ENCODE assay signal across 10 cellular contexts in genomic region chr12:124386059-124386458, GRCh38.
DNase-seq lines count a peak whose midpoint lies in the region; ATAC-seq and TF ChIP-seq lines count a peak whose summit lies in the region.
"Had no signal": no experiment of that assay in that cellular context is flagged by ENCODE, and none has a peak within 500 bp of the region (broad histone marks: within the 10 kb centered on the region; RNA-seq: fewer than 3 reads in every experiment).

No MANE protein-coding gene starts in this region.

- H3K4me2 ChIP-seq in GM23248 (ENCODE audit: unreplicated experiment) (peak overlapping the region; percentile 96), skeletal muscle satellite cell (ENCODE audit: low read length) (peak overlapping the region; percentile 99)

- in situ Hi-C loops in GM23248 (cut with MboI): no loop called here

- H3K4me3 ChIP-seq in GM23248 (peak overlapping the region; percentile 95), adrenal gland (peak overlapping the region in 1 of 4 donors; percentile 75), right atrium auricular region (peak overlapping the region in 1 of 2 donors; percentile 60), skeletal muscle satellite cell (ENCODE audit: low read length) (peak overlapping the region; percentile 96), lower leg skin (ENCODE audit: low read depth, poor library complexity, severe bottlenecking) (no peak overlapping the region)

- no peaks in the 10 kb centered on the region for H4K20me1 ChIP-seq in GM23248 (ENCODE audit: insufficient read depth)

- H2AFZ ChIP-seq in GM23248: no peak overlapping the region

- intact Hi-C loops in adrenal gland (cut with DNase I) (no loop called here), lower leg skin (cut with DNase I; ENCODE audit: low total_unique reads) (no loop called here)

- H3K4me1 ChIP-seq in GM23248 (ENCODE audit: insufficient read depth) (peaks cover 42% of the 10 kb centered on the region), adrenal gland (replicated peaks in 1 of 2) (peaks cover 53 to 74% of the 10 kb centered on the region in 2 donors), right atrium auricular region (peaks cover 0 to 80% of the 10 kb centered on the region in 2 donors), skeletal muscle satellite cell (ENCODE audit: control insufficient read depth, insufficient read depth, low read length) (peaks cover 70% of the 10 kb centered on the region)

- H3K79me2 ChIP-seq in GM23248 (ENCODE audit: insufficient read depth): peaks cover 75% of the 10 kb centered on the region

- no peaks in the 10 kb centered on the region for H3K27me3 ChIP-seq in GM23248 (replicated peaks; ENCODE audit: insufficient read depth)
- H3K27me3 ChIP-seq in adrenal gland: no peaks in the 10 kb centered on the region
- H3K27me3 ChIP-seq in right atrium auricular region: no peaks in the 10 kb centered on the region
- no peaks in the 10 kb centered on the region for H3K27me3 ChIP-seq in skeletal muscle satellite cell (ENCODE audit: control insufficient read depth, insufficient read depth, low read length)

- peak overlapping the region; percentile 99 for H3K9ac ChIP-seq in GM23248
- H3K9ac ChIP-seq in skeletal muscle satellite cell (ENCODE audit: low read depth, low read length): peak overlapping the region; percentile 81

- TF ChIP-seq CTCF in adrenal gland (IDR thresholded peaks at IDR 0.05) (no peak), right atrium auricular region (IDR thresholded peaks at IDR 0.05) (no peak), lower leg skin (IDR thresholded peaks at IDR 0.05) (no peak)

- H3K27ac ChIP-seq in GM23248 (peak overlapping the region; percentile 94), adrenal gland (peak overlapping the region in 4 of 5 donors; percentile 47 to 100 (median 98)), right atrium auricular region (peak overlapping the region; percentile 91 to 94)

- peaks cover 47% of the 10 kb centered on the region for H3F3A ChIP-seq in GM23248 (ENCODE audit: insufficient read depth)

- no peak for ATAC-seq in esophagus mucosa
- no peak for ATAC-seq in HG03159 (IDR thresholded peaks at IDR 0.05; ENCODE audit: unreplicated experiment)
- ATAC-seq: activated T-cell treated with anti-CD3 and anti-CD28 coated beads, Interleukin-2, amount 50 U/mL, for 72 hours had no signal

- TF ChIP-seq POLR2A in adrenal gland (IDR thresholded peaks at IDR 0.05) (no peak), lower leg skin (IDR thresholded peaks at IDR 0.05) (no peak)

- 13 to 15% methylated on average over 17 of the region's 17 CpGs for WGBS in GM23248 (ENCODE audit: low coverage in 1 of 2, low lambda C conversion rate in 2 of 2, missing lambda C conversion rate in 2 of 2), 2 experiments
- WGBS in adrenal gland, 4 donors: 30 to 59% (median 50%) methylated on average over 16 to 17 of the region's 17 CpGs
- 44 to 59% methylated on average over 17 of the region's 17 CpGs for WGBS in lower leg skin, 2 donors

- no peaks in the 10 kb centered on the region for H3K9me2 ChIP-seq in GM23248 (ENCODE audit: insufficient read depth)

- H3K9me3 ChIP-seq in GM23248 (ENCODE audit: low read depth) (no peaks in the 10 kb centered on the region), adrenal gland (replicated peaks in 1 of 3) (no peaks in the 10 kb centered on the region), right atrium auricular region (no peaks in the 10 kb centered on the region), skeletal muscle satellite cell (replicated peaks; ENCODE audit: low read length) (no peaks in the 10 kb centered on the region)

- H3K36me3 ChIP-seq in GM23248 (ENCODE audit: low read depth) (peaks cover 15% of the 10 kb centered on the region; the same call in 1 of the 2 replicates), adrenal gland (replicated peaks in 1 of 2) (peaks cover 0 to 39% of the 10 kb centered on the region in 2 donors), right atrium auricular region (peaks cover 31% of the 10 kb centered on the region), skeletal muscle satellite cell (ENCODE audit: insufficient read depth, low read length) (peaks cover 48% of the 10 kb centered on the region)

- DNase-seq in GM23248 (peak; percentile 67), adrenal gland (peak in 1 of 7 donors; percentile 59), right atrium auricular region (ENCODE audit: low spot score) (no peak), lower leg skin (ENCODE audit: low spot score in 2 of 2) (no peak), Ammon's horn (ENCODE audit: low spot score) (no peak)
- DNase-seq: activated T-cell treated with anti-CD3 and anti-CD28 coated beads, Interleukin-2, amount 50 U/mL, for 72 hours; cortex of kidney had no signal
